In the genomic region with DNA sequence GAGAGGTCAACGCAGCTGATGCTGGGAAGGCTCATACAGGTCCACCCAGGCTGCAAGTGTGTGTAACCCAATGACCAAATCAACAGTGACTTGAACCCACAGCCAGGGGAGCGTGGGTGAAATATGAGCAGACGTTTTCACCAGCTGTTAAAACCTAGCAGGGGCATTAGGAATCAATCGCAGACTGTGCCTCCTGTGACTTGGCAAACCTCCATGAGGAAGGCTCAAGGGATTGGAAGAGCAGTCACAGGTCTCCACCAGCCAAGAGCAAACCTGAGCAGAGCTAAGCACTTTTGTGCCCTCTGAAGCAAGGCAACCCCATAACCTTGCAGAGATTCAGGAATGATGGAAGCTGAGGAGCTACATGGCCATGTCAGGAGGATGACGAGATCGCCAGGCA, we compare ENCODE assay signal across 1 cellular context.
TF ChIP-seq lines count a peak whose summit lies in the region.

No MANE protein-coding gene starts in this region.

TF ChIP-seq in H1, 55 proteins besides CTCF, POLR2A, EP300 and RAD21:
- TF ChIP-seq KDM5A (IDR thresholded peaks at IDR 0.05; ENCODE audit: low read length) (no peak), ZNF274 (IDR thresholded peaks at IDR 0.05; ENCODE audit: borderline replicate concordance, extremely low read depth, low read length) (no peak), CBX5 (IDR thresholded peaks at IDR 0.05; ENCODE audit: low read depth, low read length) (no peak), KDM4A (IDR thresholded peaks at IDR 0.05; ENCODE audit: low read depth, low read length, severe bottlenecking) (no peak), CREB1 (IDR thresholded peaks at IDR 0.05) (no peak), CEBPB (IDR thresholded peaks at IDR 0.05; ENCODE audit: low read depth, low read length) (no peak), YY1 (IDR thresholded peaks at IDR 0.05; ENCODE audit: low read depth, low read length) (no peak), BACH1 (IDR thresholded peaks at IDR 0.05; ENCODE audit: low read length) (no peak), RBBP5 (IDR thresholded peaks at IDR 0.05; ENCODE audit: borderline replicate concordance, low read depth, low read length) (no peak), EZH2 (IDR thresholded peaks at IDR 0.05; ENCODE audit: low read depth, low read length, severe bottlenecking) (no peak)
- TF ChIP-seq, protein P1, sequence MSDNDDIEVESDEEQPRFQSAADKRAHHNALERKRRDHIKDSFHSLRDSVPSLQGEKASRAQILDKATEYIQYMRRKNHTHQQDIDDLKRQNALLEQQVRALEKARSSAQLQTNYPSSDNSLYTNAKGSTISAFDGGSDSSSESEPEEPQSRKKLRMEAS (IDR thresholded peaks at IDR 0.05): no peak
- TF ChIP-seq, protein P2, sequence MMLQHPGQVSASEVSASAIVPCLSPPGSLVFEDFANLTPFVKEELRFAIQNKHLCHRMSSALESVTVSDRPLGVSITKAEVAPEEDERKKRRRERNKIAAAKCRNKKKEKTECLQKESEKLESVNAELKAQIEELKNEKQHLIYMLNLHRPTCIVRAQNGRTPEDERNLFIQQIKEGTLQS (IDR thresholded peaks at IDR 0.05; ENCODE audit: insufficient read depth, low read depth, low read length): no peak
TF ChIP-seq in H1: peak in this region for 0.
